ENCODE assay signal across 34 cellular contexts in the genomic region with DNA sequence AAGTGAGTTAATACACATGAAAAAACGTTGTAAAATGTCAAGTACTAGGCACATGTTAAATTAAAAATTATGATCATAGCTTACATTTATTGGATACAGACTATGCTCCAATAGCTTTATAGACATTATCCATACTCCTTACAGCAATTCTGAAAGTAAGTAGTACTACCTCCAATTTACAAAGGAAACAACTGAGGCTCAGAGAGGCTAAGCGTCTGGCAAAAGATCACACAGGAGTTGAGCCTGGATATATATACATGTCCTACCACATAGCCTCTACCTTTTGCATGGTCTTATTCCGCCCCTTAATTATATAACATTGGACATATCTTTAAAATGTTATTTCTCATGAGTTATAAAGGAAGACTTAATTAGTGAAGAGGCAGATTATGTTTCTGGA.
"Had no signal": no experiment of that assay in that cellular context is flagged by ENCODE, and none has a peak within 500 bp of the region (broad histone marks: within the 10 kb centered on the region; RNA-seq: fewer than 3 reads in every experiment).

No MANE protein-coding gene starts in this region.

- H3K36me3 ChIP-seq: MG63 had no signal

- H3K4me3 ChIP-seq: MG63 had no signal

- H3K9me3 ChIP-seq: MG63 had no signal

- DNase-seq: Karpas-422, Kasumi-1, MG63, MM.1S, MV-4-11, NCI-H1048, NCI-H1092, NCI-H1092 treated with DMSO at 0.1 percent for 48 hours, NCI-H1105, NCI-H1105 treated with DMSO at 0.1 percent for 48 hours, NCI-H1417, NCI-H1417 treated with DMSO at 0.1 percent for 48 hours, NCI-H1436, NCI-H1436 treated with DMSO at 0.1 percent for 48 hours, NCI-H146, NCI-H1694, NCI-H1694 treated with DMSO at 0.1 percent for 48 hours, NCI-H187, NCI-H187 treated with DMSO at 0.1 percent for 48 hours, NCI-H1930, NCI-H2029, NCI-H2029 treated with DMSO at 0.1 percent for 48 hours, NCI-H2081, NCI-H2081 treated with DMSO at 0.1 percent for 48 hours, NCI-H2171, NCI-H2171 treated with DMSO at 0.1 percent for 48 hours, NCI-H2227 treated with DMSO at 0.1 percent for 48 hours, NCI-H226, NCI-H345, NCI-H446, NCI-H446 treated with DMSO at 0.1 percent for 48 hours, NCI-H510A, NCI-H510A treated with DMSO at 0.1 percent for 48 hours, NCI-H524 had no signal

- H3K27me3 ChIP-seq: MG63 had no signal
